ENCODE assay signal across 8 cellular contexts in the genomic region with DNA sequence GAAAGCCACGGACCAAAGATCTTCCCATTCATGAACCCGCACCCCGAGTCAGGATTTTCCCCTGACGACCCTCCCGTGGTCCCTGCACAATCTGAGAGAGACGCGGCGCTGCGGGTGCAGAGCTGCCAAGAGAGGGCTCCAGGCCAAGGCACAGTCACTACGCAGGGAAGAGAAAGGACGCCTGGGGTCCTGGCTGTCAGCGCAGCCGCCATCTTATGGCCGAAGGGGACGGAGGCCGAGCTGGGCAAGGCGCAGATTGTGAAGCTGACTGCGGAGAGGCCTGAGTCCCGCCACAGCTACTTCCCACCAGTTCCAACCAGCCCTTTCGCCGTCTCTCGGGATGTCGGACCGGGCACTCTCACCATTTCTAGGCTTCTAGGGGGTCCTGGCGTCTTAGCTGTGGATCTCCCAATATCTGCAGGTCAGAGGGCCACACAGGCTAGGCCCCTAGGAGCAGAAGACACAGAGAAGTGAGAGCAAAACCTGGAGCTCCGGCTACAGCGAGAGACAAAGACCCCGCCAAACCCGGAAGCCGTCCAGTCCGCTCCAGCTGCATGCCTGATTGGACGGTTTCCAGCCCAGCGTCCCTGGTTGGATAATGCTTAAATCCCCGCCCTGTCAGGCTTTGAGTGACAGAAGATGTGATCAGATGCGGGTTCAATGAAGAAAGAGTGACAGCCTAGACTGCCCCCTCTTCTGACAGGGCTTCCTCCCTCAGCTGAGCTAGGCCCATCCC. TPM values are rescaled to one million over a fixed set of nuclear protein-coding genes. Genes with fewer than 3 reads are reported as not detected.
DNase-seq lines count a peak whose midpoint lies in the region; ATAC-seq, FAIRE-seq and TF ChIP-seq lines count a peak whose summit lies in the region.

A gene (minus strand): TSS at position 515 of the 736 bp plus-strand sequence. CDS start 150 bp downstream, at position 365.

- intact Hi-C loops in left ventricle myocardium inferior (cut with micrococcal nuclease) (no loop called here), posterior vena cava (cut with DNase I) (no loop called here), upper lobe of right lung (cut with DNase I) (no loop called here)

- peak within 1 kb of the TSS; percentile 92 for H3K27ac ChIP-seq in left ventricle myocardium inferior (replicated peaks)
- peak within 1 kb of the TSS; percentile 89 for H3K27ac ChIP-seq in upper lobe of right lung

- peak; percentile 40 for DNase-seq in GM12892 (ENCODE audit: insufficient read length)
- DNase-seq in NCI-H1436 treated with DMSO at 0.1 percent for 48 hours (lab: John Stamatoyannopoulos, UW) = peak; percentile 77
- DNase-seq in T-helper 1 cell = peak; percentile 59 to 91 (median 72)
- peak; percentile 91 for DNase-seq in amniotic epithelial cell (ENCODE audit: low read depth)
- peak; percentile 93 for DNase-seq in left ventricle myocardium inferior
- DNase-seq in posterior vena cava (ENCODE audit: low spot score) = peak; percentile 97
- peak; percentile 96 for DNase-seq in upper lobe of right lung

- ATAC-seq in HG02840 (IDR thresholded peaks at IDR 0.05; ENCODE audit: low FRiP score, unreplicated experiment) (peak; percentile 96), upper lobe of right lung (peak; percentile 98)

- TF ChIP-seq POLR2A in GM12892 (IDR thresholded peaks at IDR 0.05; ENCODE audit: low read depth, low read length) = peak; percentile 95

- peak; percentile 91 for FAIRE-seq in GM12892 (lab: Jason Lieb, UNC)

- H3K4me3 ChIP-seq in left ventricle myocardium inferior (peak within 1 kb of the TSS; percentile 94), upper lobe of right lung (peak within 1 kb of the TSS; percentile 74)

- H3K27me3 ChIP-seq in left ventricle myocardium inferior (ENCODE audit: low read depth) = no peaks in the 10 kb centered on the region
- no peaks in the 10 kb centered on the region for H3K27me3 ChIP-seq in upper lobe of right lung

- no peaks in the 10 kb centered on the region for H3K9me3 ChIP-seq in left ventricle myocardium inferior (replicated peaks)
- no peaks in the 10 kb centered on the region for H3K9me3 ChIP-seq in upper lobe of right lung

- H3K4me1 ChIP-seq in left ventricle myocardium inferior (peaks cover 26% of the 10 kb centered on the region), upper lobe of right lung (peaks cover 5% of the 10 kb centered on the region)

- H3K36me3 ChIP-seq in left ventricle myocardium inferior = peaks cover 22% of the 10 kb centered on the region
- peaks cover 29% of the 10 kb centered on the region for H3K36me3 ChIP-seq in upper lobe of right lung

- TF ChIP-seq CTCF in left ventricle myocardium inferior (IDR thresholded peaks at IDR 0.05; ENCODE audit: borderline replicate concordance) = no peak
- TF ChIP-seq CTCF in upper lobe of right lung (IDR thresholded peaks at IDR 0.05) = no peak

RNA-seq across cellular contexts. Expression of the gene that starts here (rescaled TPM):
- polyA plus RNA-seq in GM12892 (2012; ENCODE audit: missing spikeins) = 7.1 TPM
- 4.6 TPM for total RNA-seq in left ventricle myocardium inferior
- 10 to 100 TPM; 10.9 to 12.0 TPM for total RNA-seq in posterior vena cava
- 14.5 TPM for total RNA-seq in upper lobe of right lung

Comparison
In these comparisons a context has a peak if more than half of its experiments do, and no peak if none do; other contexts are left out.
1. Peak in every context shown above with its lines: DNase-seq, ATAC-seq, H3K4me3 ChIP-seq and H3K27ac ChIP-seq.
2. DNase-seq: peak in every context shown above with its lines; median percentile 97 in posterior vena cava; 96 in upper lobe of right lung; 93 in left ventricle myocardium inferior; 91 in amniotic epithelial cell; 77 in NCI-H1436 treated with DMSO at 0.1 percent for 48 hours; 72 in T-helper 1 cell; 40 in GM12892.